ENCODE assay signal across 13 cellular contexts in the genomic region with DNA sequence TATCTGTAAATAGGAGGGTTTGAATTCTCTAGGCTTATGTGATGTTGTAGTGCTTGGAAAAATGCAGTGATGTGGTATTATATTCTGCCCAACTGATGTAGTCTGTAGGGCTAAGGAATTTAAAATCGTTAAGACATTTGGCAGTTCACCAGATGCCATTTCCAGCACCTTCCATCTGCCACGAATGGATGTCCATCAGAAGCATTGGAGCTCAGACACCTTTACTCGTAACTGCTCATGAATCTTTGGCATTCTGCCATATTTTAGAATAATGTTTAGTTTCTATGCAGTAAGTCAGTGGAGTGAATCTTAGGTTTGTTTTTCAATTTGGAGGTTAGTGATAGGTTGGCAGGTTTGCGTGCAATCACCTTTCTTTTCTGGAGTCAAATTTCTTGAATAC. TPM values are rescaled to one million over a fixed set of nuclear protein-coding genes. Genes with fewer than 3 reads are reported as not detected.
DNase-seq lines count a peak whose midpoint lies in the region; ATAC-seq and TF ChIP-seq lines count a peak whose summit lies in the region.
"Had no signal": no experiment of that assay in that cellular context is flagged by ENCODE, and none has a peak within 500 bp of the region (broad histone marks: within the 10 kb centered on the region; RNA-seq: fewer than 3 reads in every experiment).

No MANE protein-coding gene starts in this region.

- H3K27me3 Mint-ChIP-seq in chondrocyte (ENCODE audit: low read depth): no peaks in the 10 kb centered on the region
- no peaks in the 10 kb centered on the region for H3K27me3 Mint-ChIP-seq in stimulated activated naive B cell treated with anti-CD40 and anti-IgM and Interleukin-4, amounts not matched to agents 10 μg/mL and 1 μg/mL and 100 μg/mL, for 72 hours
- H3K27me3 Mint-ChIP-seq: effector memory CD8-positive, alpha-beta T cell had no signal

- H3K4me3 Mint-ChIP-seq in chondrocyte (ENCODE audit: unreplicated experiment): no peak overlapping the region
- no peak overlapping the region for H3K4me3 Mint-ChIP-seq in stimulated activated naive B cell treated with anti-CD40 and anti-IgM and Interleukin-4, amounts not matched to agents 10 μg/mL and 1 μg/mL and 100 μg/mL, for 72 hours

- TF ChIP-seq CTCF in chondrocyte (IDR thresholded peaks at IDR 0.05) (no peak), ascending aorta (IDR thresholded peaks at IDR 0.05) (no peak), left lung (IDR thresholded peaks at IDR 0.05) (no peak)

- intact Hi-C loops in ascending aorta (cut with DNase I): loop anchor here (10.0 kb wide), 2 partner anchors 883 to 1077 kb away; partner anchors contain the start of gene WTAP
- intact Hi-C loops in left lung (cut with DNase I): no loop called here

- H3K27ac ChIP-seq in ascending aorta (no peak overlapping the region), left lung (peak overlapping the region in 1 of 2 donors; percentile 8)
- H3K27ac ChIP-seq: brain microvascular endothelial cell, C4-2B had no signal

- H3K36me3 Mint-ChIP-seq in activated naive CD4-positive, alpha-beta T cell treated with anti-CD3 and anti-CD28 coated beads, Interleukin-2, amount 50 U/mL, for 72 hours: peaks cover 29 to 33% of the 10 kb centered on the region in 2 donors
- no peaks in the 10 kb centered on the region for H3K36me3 Mint-ChIP-seq in chondrocyte (ENCODE audit: low read depth)
- peaks cover 0 to 5% of the 10 kb centered on the region in 2 donors for H3K36me3 Mint-ChIP-seq in stimulated activated naive B cell treated with anti-CD40 and anti-IgM and Interleukin-4, amounts not matched to agents 10 μg/mL and 1 μg/mL and 100 μg/mL, for 72 hours

- no peak overlapping the region for H3K4me3 ChIP-seq in ascending aorta
- no peak overlapping the region for H3K4me3 ChIP-seq in left lung
- H3K4me3 ChIP-seq: gastrocnemius medialis, right atrium auricular region had no signal

- H3K36me3 ChIP-seq in ascending aorta: no peaks in the 10 kb centered on the region
- no peaks in the 10 kb centered on the region for H3K36me3 ChIP-seq in left lung
- H3K36me3 ChIP-seq: brain microvascular endothelial cell, gastrocnemius medialis, right atrium auricular region had no signal

- H3K9me3 Mint-ChIP-seq in activated naive CD4-positive, alpha-beta T cell treated with anti-CD3 and anti-CD28 coated beads, Interleukin-2, amount 50 U/mL, for 72 hours: peaks cover 0 to 4% of the 10 kb centered on the region in 2 donors
- H3K9me3 Mint-ChIP-seq in chondrocyte (ENCODE audit: low read depth): no peaks in the 10 kb centered on the region
- no peaks in the 10 kb centered on the region for H3K9me3 Mint-ChIP-seq in stimulated activated naive B cell treated with anti-CD40 and anti-IgM and Interleukin-4, amounts not matched to agents 10 μg/mL and 1 μg/mL and 100 μg/mL, for 72 hours
- H3K9me3 Mint-ChIP-seq: effector memory CD8-positive, alpha-beta T cell had no signal

- no peak for ATAC-seq in activated naive CD4-positive, alpha-beta T cell treated with anti-CD3 and anti-CD28 coated beads, Interleukin-2, amount 50 U/mL, for 72 hours
- no peak for ATAC-seq in stimulated activated naive B cell treated with anti-CD40 and anti-IgM and Interleukin-4, amounts not matched to agents 10 μg/mL and 1 μg/mL and 100 μg/mL, for 72 hours (replicated peaks)
- no peak for ATAC-seq in left lung
- ATAC-seq: effector memory CD8-positive, alpha-beta T cell; gastrocnemius medialis had no signal

- H3K27ac Mint-ChIP-seq in activated naive CD4-positive, alpha-beta T cell treated with anti-CD3 and anti-CD28 coated beads, Interleukin-2, amount 50 U/mL, for 72 hours: peak overlapping the region; percentile 57 to 100
- H3K27ac Mint-ChIP-seq in chondrocyte (ENCODE audit: unreplicated experiment): peak overlapping the region; percentile 63
- H3K27ac Mint-ChIP-seq in stimulated activated naive B cell treated with anti-CD40 and anti-IgM and Interleukin-4, amounts not matched to agents 10 μg/mL and 1 μg/mL and 100 μg/mL, for 72 hours: peak overlapping the region; percentile 25
- H3K27ac Mint-ChIP-seq: effector memory CD8-positive, alpha-beta T cell had no signal

- H3K9me3 ChIP-seq in ascending aorta (no peaks in the 10 kb centered on the region), left lung (no peaks in the 10 kb centered on the region)
- H3K9me3 ChIP-seq: gastrocnemius medialis, right atrium auricular region had no signal

- H3K27me3 ChIP-seq in ascending aorta: no peaks in the 10 kb centered on the region
- H3K27me3 ChIP-seq in left lung: no peaks in the 10 kb centered on the region
- H3K27me3 ChIP-seq: brain microvascular endothelial cell, gastrocnemius medialis, right atrium auricular region had no signal

- H3K4me1 ChIP-seq in ascending aorta (peaks cover 3 to 28% of the 10 kb centered on the region in 2 donors), left lung (peaks cover 5 to 66% of the 10 kb centered on the region in 2 donors)

- peaks cover 49% of the 10 kb centered on the region for H3K4me1 Mint-ChIP-seq in chondrocyte (ENCODE audit: low read depth)
- peaks cover 29 to 47% of the 10 kb centered on the region in 2 donors for H3K4me1 Mint-ChIP-seq in stimulated activated naive B cell treated with anti-CD40 and anti-IgM and Interleukin-4, amounts not matched to agents 10 μg/mL and 1 μg/mL and 100 μg/mL, for 72 hours

- DNase-seq in activated naive CD4-positive, alpha-beta T cell treated with anti-CD3 and anti-CD28 coated beads, Interleukin-2, amount 50 U/mL, for 72 hours (ENCODE audit: low spot score in 2 of 2): no peak
- DNase-seq in activated naive CD4-positive, alpha-beta T cell treated with Interleukin-2 at 50 U/mL for 16 hours: no peak
- DNase-seq in NCI-H1105 treated with DMSO at 0.1 percent for 48 hours (lab: John Stamatoyannopoulos, UW) (peak; percentile 64), chondrocyte (ENCODE audit: low spot score) (no peak), ascending aorta (ENCODE audit: low spot score in 2 of 2) (no peak), left lung (no peak)
- no peak for DNase-seq in stimulated activated naive B cell treated with anti-CD40 and anti-IgM and Interleukin-4, amounts not matched to agents 10 μg/mL and 1 μg/mL and 100 μg/mL, for 72 hours
- DNase-seq: brain microvascular endothelial cell; effector memory CD8-positive, alpha-beta T cell; gastrocnemius medialis; Kasumi-1 had no signal

RNA-seq across cellular contexts. Expression of gene SYTL3, which starts 2.4 kb away (rescaled TPM):
- total RNA-seq in activated naive CD4-positive, alpha-beta T cell treated with anti-CD3 and anti-CD28 coated beads, Interleukin-2, amount 50 U/mL, for 72 hours: 100 to 1,000 TPM; 122 to 143 TPM
- total RNA-seq in chondrocyte (0.58 to 1.6 TPM (median 1.4 TPM) in 3 replicates), ascending aorta (4.7 TPM), left lung (1 to 10 TPM; 6.5 to 9.1 TPM)

RNA-seq across cellular contexts. Expression of gene DYNLT1, which starts 3.0 kb away (rescaled TPM):
- 10 to 100 TPM; 51.4 to 91.0 TPM for total RNA-seq in activated naive CD4-positive, alpha-beta T cell treated with anti-CD3 and anti-CD28 coated beads, Interleukin-2, amount 50 U/mL, for 72 hours
- total RNA-seq in chondrocyte (153 to 171 TPM (median 170 TPM) in 3 replicates), ascending aorta (5.7 TPM), left lung (100 to 1,000 TPM; 147 to 163 TPM)

Comparison
In these comparisons a context has a peak if more than half of its experiments do, and no peak if none do; other contexts are left out.
1. H3K27ac Mint-ChIP-seq: peak in every context shown above with its lines; median percentile 78 in activated naive CD4-positive, alpha-beta T cell treated with anti-CD3 and anti-CD28 coated beads, Interleukin-2, amount 50 U/mL, for 72 hours; 63 in chondrocyte; 25 in stimulated activated naive B cell treated with anti-CD40 and anti-IgM and Interleukin-4, amounts not matched to agents 10 μg/mL and 1 μg/mL and 100 μg/mL, for 72 hours.
2. RNA of gene SYTL3, which starts 2.4 kb away (total RNA-seq): 122 to 143 TPM in activated naive CD4-positive, alpha-beta T cell treated with anti-CD3 and anti-CD28 coated beads, Interleukin-2, amount 50 U/mL, for 72 hours; 6.5 to 9.1 TPM in left lung, 4.7 TPM in ascending aorta (single experiment) and 0.58 to 1.6 TPM in chondrocyte; every median in the first group is over 10 times any median in the second.